ENCODE assay signal across 37 cellular contexts in genomic region chr1:2023187-2023586, GRCh38. TPM values are rescaled to one million over a fixed set of nuclear protein-coding genes. Genes with fewer than 3 reads are reported as not detected.
"Had no signal": no experiment of that assay in that cellular context is flagged by ENCODE, and none has a peak within 500 bp of the region (broad histone marks: within the 10 kb centered on the region; RNA-seq: fewer than 3 reads in every experiment).

No MANE protein-coding gene starts in this region.

- H3K36me3 ChIP-seq: ascending aorta, cardiac muscle cell, Peyer's patch, WERI-Rb-1 had no signal

- H3K4me1 Mint-ChIP-seq: activated T-helper 17 cell treated with anti-CD3 and anti-CD28 coated beads, Interleukin-2, amount 50 U/mL, for 72 hours had no signal

- H3K9me3 ChIP-seq: ascending aorta had no signal

- H3K36me3 Mint-ChIP-seq: activated naive CD8-positive, alpha-beta T cell treated with anti-CD3 and anti-CD28 coated beads for 36 hours had no signal

- H3K4me3 Mint-ChIP-seq: activated CD4-positive, alpha-beta T cell treated with anti-CD3 and anti-CD28 coated beads, Interleukin-2, amount 10 ng/mL, durations not matched to agents 24 days and 14 days; activated CD8-positive, alpha-beta T cell treated with anti-CD3 and anti-CD28 coated beads for 36 hours; activated naive CD8-positive, alpha-beta T cell treated with anti-CD3 and anti-CD28 coated beads for 36 hours; activated T-cell treated with anti-CD3 and anti-CD28 coated beads, Interleukin-2, amount 50 U/mL, for 72 hours; activated T-helper 17 cell treated with anti-CD3 and anti-CD28 coated beads, Interleukin-2, amount 50 U/mL, for 72 hours; central memory CD8-positive, alpha-beta T cell had no signal

- H3K27ac Mint-ChIP-seq: activated CD4-positive, alpha-beta T cell treated with anti-CD3 and anti-CD28 coated beads, Interleukin-2, amount 10 ng/mL, durations not matched to agents 24 days and 14 days; activated CD8-positive, alpha-beta T cell treated with anti-CD3 and anti-CD28 coated beads for 36 hours; activated naive CD8-positive, alpha-beta T cell treated with anti-CD3 and anti-CD28 coated beads for 36 hours; activated T-cell treated with anti-CD3 and anti-CD28 coated beads, Interleukin-2, amount 50 U/mL, for 72 hours; activated T-helper 17 cell treated with anti-CD3 and anti-CD28 coated beads, Interleukin-2, amount 50 U/mL, for 72 hours had no signal

- H3K4me3 ChIP-seq: ascending aorta, cardiac muscle cell, Peyer's patch had no signal

- DNase-seq: activated CD4-positive, alpha-beta T cell treated with anti-CD3 and anti-CD28 coated beads, Interleukin-2, amount 10 ng/mL, durations not matched to agents 24 days and 14 days; activated CD4-positive, alpha-beta T cell treated with anti-CD3 and anti-CD28 coated beads, Interleukin-2, amount 50 U/mL, for 4 hours; activated CD4-positive, CD25-positive, alpha-beta regulatory T cell; activated CD8-positive, alpha-beta T cell treated with anti-CD3 and anti-CD28 coated beads for 36 hours; activated effector memory CD4-positive, alpha-beta T cell treated with anti-CD3 and anti-CD28 coated beads, Interleukin-2, amount 50 U/mL, for 16 hours; activated naive CD4-positive, alpha-beta T cell; activated naive CD4-positive, alpha-beta T cell treated with anti-CD3 and anti-CD28 coated beads, Interleukin-2, amount 50 U/mL, for 16 hours; activated naive CD8-positive, alpha-beta T cell treated with anti-CD3 and anti-CD28 coated beads for 36 hours; activated T-cell treated with anti-CD3 and anti-CD28 coated beads, Interleukin-2, amount 50 U/mL, for 1 hour; activated T-cell treated with anti-CD3 and anti-CD28 coated beads, Interleukin-2, amount 50 U/mL, for 72 hours; amniotic stem cell; Karpas-422; NCI-H1105; NCI-H1417 treated with DMSO at 0.1 percent for 48 hours; NCI-H1930; NCI-H2081 treated with DMSO at 0.1 percent for 48 hours; NCI-H2171; NCI-H510A; NCI-H748 treated with DMSO at 0.1 percent for 48 hours; NK-92 treated with Interleukin-12 subunit alpha and Interleukin-12 subunit beta, amount 100 ng/mL, for 24 hours; PC-3; Peyer's patch; RPMI8226; SIG-M5; T1000; WERI-Rb-1 had no signal

- H3K9me3 Mint-ChIP-seq: activated CD4-positive, alpha-beta T cell treated with anti-CD3 and anti-CD28 coated beads, Interleukin-2, amount 10 ng/mL, durations not matched to agents 24 days and 14 days; activated CD8-positive, alpha-beta T cell treated with anti-CD3 and anti-CD28 coated beads for 36 hours; activated naive CD8-positive, alpha-beta T cell treated with anti-CD3 and anti-CD28 coated beads for 36 hours; activated T-cell treated with anti-CD3 and anti-CD28 coated beads, Interleukin-2, amount 50 U/mL, for 72 hours; activated T-helper 17 cell treated with anti-CD3 and anti-CD28 coated beads, Interleukin-2, amount 50 U/mL, for 72 hours; central memory CD8-positive, alpha-beta T cell had no signal

- ATAC-seq: activated CD8-positive, alpha-beta T cell treated with anti-CD3 and anti-CD28 coated beads for 36 hours; activated T-cell treated with anti-CD3 and anti-CD28 coated beads, Interleukin-2, amount 50 U/mL, for 72 hours; activated T-helper 17 cell treated with anti-CD3 and anti-CD28 coated beads, Interleukin-2, amount 50 U/mL, for 72 hours; PC-3; Right ventricle myocardium inferior; SK-N-SH treated with all-trans-retinoic acid at 6 μM for 48 hours had no signal

- H3K27ac ChIP-seq: ascending aorta, cardiac muscle cell, Peyer's patch, WERI-Rb-1 had no signal

RNA-seq across cellular contexts. Expression of gene GABRD, which starts 4.0 kb away (rescaled TPM):
- total RNA-seq: activated CD4-positive, alpha-beta T cell treated with anti-CD3 and anti-CD28 coated beads, Interleukin-2, amount 10 ng/mL, durations not matched to agents 24 days and 14 days; activated CD8-positive, alpha-beta memory T cell treated with anti-CD3 and anti-CD28 coated beads for 36 hours; activated CD8-positive, alpha-beta T cell treated with anti-CD3 and anti-CD28 coated beads for 36 hours; activated naive CD8-positive, alpha-beta T cell treated with anti-CD3 and anti-CD28 coated beads for 36 hours; activated T-cell treated with anti-CD3 and anti-CD28 coated beads, Interleukin-2, amount 50 U/mL, for 72 hours; activated T-helper 17 cell treated with anti-CD3 and anti-CD28 coated beads, Interleukin-2, amount 50 U/mL, for 72 hours; ascending aorta; cardiac muscle cell; MCF 10A; PC-3; Peyer's patch; T-helper 1 cell treated with Interleukin-12 subunit alpha and Interleukin-12 subunit beta and Interleukin-4 antibody, amounts not matched to agents 30 ng/mL and 1 ng/mL, for 36 hours; T-helper 2 cell treated with Interferon-gamma antibody and Interleukin-4, amounts not matched to agents 100 ng/mL and 5 ng/mL, for 36 hours had no signal
- polyA plus RNA-seq: cardiac muscle cell had no signal

RNA-seq across cellular contexts. Expression of gene CFAP74, which starts 19.6 kb away (rescaled TPM):
- total RNA-seq: activated CD4-positive, alpha-beta T cell treated with anti-CD3 and anti-CD28 coated beads, Interleukin-2, amount 10 ng/mL, durations not matched to agents 24 days and 14 days; activated CD8-positive, alpha-beta memory T cell treated with anti-CD3 and anti-CD28 coated beads for 36 hours; activated T-cell treated with anti-CD3 and anti-CD28 coated beads, Interleukin-2, amount 50 U/mL, for 72 hours; activated T-helper 17 cell treated with anti-CD3 and anti-CD28 coated beads, Interleukin-2, amount 50 U/mL, for 72 hours; ascending aorta; MCF 10A; PC-3; Right ventricle myocardium inferior; SK-MEL-5; T-helper 1 cell treated with Interleukin-12 subunit alpha and Interleukin-12 subunit beta and Interleukin-4 antibody, amounts not matched to agents 30 ng/mL and 1 ng/mL, for 36 hours; T-helper 2 cell treated with Interferon-gamma antibody and Interleukin-4, amounts not matched to agents 100 ng/mL and 5 ng/mL, for 36 hours had no signal
